ENCODE assay signal across 11 cellular contexts in the genomic region with DNA sequence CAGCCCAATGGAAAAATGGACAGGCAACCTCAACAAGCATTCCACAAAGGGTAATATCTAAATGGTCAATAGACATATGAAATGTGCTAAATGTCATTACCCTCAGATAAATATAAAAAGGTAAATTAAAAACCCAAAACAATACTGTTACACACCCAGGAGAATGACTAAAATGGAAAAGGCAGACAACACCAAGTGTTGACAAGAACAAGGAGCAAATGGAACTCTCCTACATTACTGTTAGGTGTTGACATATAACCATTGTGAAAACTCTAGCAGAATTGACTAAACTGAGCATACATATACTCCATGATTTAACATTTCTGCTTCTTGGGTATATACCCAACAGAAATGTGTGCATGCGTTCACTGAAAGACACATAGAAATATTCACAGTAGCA. TPM values are rescaled to one million over a fixed set of nuclear protein-coding genes. Genes with fewer than 3 reads are reported as not detected.
"Had no signal": no experiment of that assay in that cellular context is flagged by ENCODE, and none has a peak within 500 bp of the region (broad histone marks: within the 10 kb centered on the region; RNA-seq: fewer than 3 reads in every experiment).

No MANE protein-coding gene starts in this region.

- H3K9ac ChIP-seq: GM23248 had no signal

- H3K27ac ChIP-seq: GM23248 had no signal

- H3K4me1 ChIP-seq: HAP-1 had no signal

- H3K4me3 ChIP-seq: GM23248, GM23338, HAP-1 had no signal

- FAIRE-seq: H1, H54 had no signal

- DNase-seq: GM23248, GOT3, H7, H9, HCEC 1CT, HFFc6 had no signal

- ATAC-seq: GM23338, HCT116 had no signal

- H3K4me2 ChIP-seq: GM23338 had no signal

- H2AFZ ChIP-seq: GM23248, GM23338 had no signal

- H3K36me3 ChIP-seq: HAP-1 had no signal

- H3K9me3 ChIP-seq: HAP-1 had no signal

RNA-seq across cellular contexts. Expression of a gene that starts 25.3 kb away (rescaled TPM):
- total RNA-seq: GM23248 had no signal
- polyA plus RNA-seq: GM23248 had no signal
